8 cellular contexts compared by ENCODE assay signal in genomic region chr14:60248697-60249314, GRCh38. TPM values are rescaled to one million over a fixed set of nuclear protein-coding genes. Genes with fewer than 3 reads are reported as not detected.
DNase-seq lines count a peak whose midpoint lies in the region; ATAC-seq and TF ChIP-seq lines count a peak whose summit lies in the region.

PPM1A (plus strand) TSS chr14:60249221; CDS start chr14:60282704, 33,483 bp downstream.

- H3K4me3 ChIP-seq in cardiac fibroblast (replicated peaks in 1 of 2; ENCODE audit: low read depth in 2 of 2, low read length in 2 of 2), result peak within 1 kb of the TSS; percentile 73 to 76

- ATAC-seq in HG03175 (IDR thresholded peaks at IDR 0.05; ENCODE audit: unreplicated experiment), result peak; percentile 71
- peak; percentile 68 for ATAC-seq in activated B cell treated with CpG ODN at 0.5 μM for 24 hours (ENCODE audit: low read depth)

- CTCF ChIA-PET in activated B cell treated with CpG ODN at 0.5 μM for 24 hours (lab: Charles Lee), result interaction anchor here (0.7 to 1.3 kb wide), 6 partner anchors 18 to 284 kb away, joined by 3 to 4 read pairs (median 4); no protein-coding TSS in a partner anchor

- H3K4me1 Mint-ChIP-seq in activated B cell treated with CpG ODN at 0.5 μM for 24 hours (peaks cover 52% of the 10 kb centered on the region), immature natural killer cell (peaks cover 51 to 55% of the 10 kb centered on the region in 2 donors)

- H3K27me3 Mint-ChIP-seq in activated B cell treated with CpG ODN at 0.5 μM for 24 hours, result peaks cover 2% of the 10 kb centered on the region
- peaks cover 22 to 29% (median 23%) of the 10 kb centered on the region in 3 donors for H3K27me3 Mint-ChIP-seq in immature natural killer cell (ENCODE audit: low read depth in 3 of 3)

- in situ Hi-C loops in GM18951 (cut with MboI; ENCODE audit: low sequenced_read_pairs, unreplicated experiment), result no loop called here

- H3K36me3 Mint-ChIP-seq in activated B cell treated with CpG ODN at 0.5 μM for 24 hours (ENCODE audit: low read depth), result peaks cover 9% of the 10 kb centered on the region
- peaks cover 0 to 3% (median 0%) of the 10 kb centered on the region in 3 donors for H3K36me3 Mint-ChIP-seq in immature natural killer cell

- H3K4me3 Mint-ChIP-seq in activated B cell treated with CpG ODN at 0.5 μM for 24 hours (peak within 1 kb of the TSS; percentile 99), immature natural killer cell (peak within 1 kb of the TSS; percentile 87 to 99 (median 96))

- intact Hi-C loops in activated B cell treated with CpG ODN at 0.5 μM for 24 hours (cut with micrococcal nuclease), result loop anchor here (1.0 to 2.0 kb wide), 17 partner anchors 17 to 1950 kb away; partner anchors contain the start of genes ARID4A, DAAM1, DHRS7 and JKAMP

- TF ChIP-seq CTCF in activated B cell treated with CpG ODN at 0.5 μM for 24 hours (IDR thresholded peaks at IDR 0.05) (no peak), cardiac fibroblast (IDR thresholded peaks at IDR 0.05; ENCODE audit: low read depth, low read length) (no peak)

- peak; percentile 89 for TF ChIP-seq POLR2A in GM18951 (IDR thresholded peaks at IDR 0.05; ENCODE audit: extremely low read depth, insufficient read depth, insufficient read length)

- DNase-seq in AG08395 (ENCODE audit: low spot score) (peak; percentile 98), NCI-H345 (lab: John Stamatoyannopoulos, UW) (peak; percentile 97), activated B cell treated with CpG ODN at 0.5 μM for 24 hours (peak; percentile 89), cardiac fibroblast (ENCODE audit: low read depth in 2 of 2) (peak; percentile 96 to 97), immature natural killer cell (peak; percentile 90 to 95 (median 94)), smooth muscle cell of the brain vasculature (ENCODE audit: low read depth, low spot score) (peak; percentile 79)

- peak within 1 kb of the TSS; percentile 100 for H3K27ac Mint-ChIP-seq in activated B cell treated with CpG ODN at 0.5 μM for 24 hours
- H3K27ac Mint-ChIP-seq in immature natural killer cell, result peak within 1 kb of the TSS; percentile 97 to 100 (median 100)

- H3K9me3 Mint-ChIP-seq in activated B cell treated with CpG ODN at 0.5 μM for 24 hours, result no peaks in the 10 kb centered on the region
- H3K9me3 Mint-ChIP-seq in immature natural killer cell, result no peaks in the 10 kb centered on the region

- POLR2A ChIA-PET in activated B cell treated with CpG ODN at 0.5 μM for 24 hours (lab: Charles Lee), result interaction anchor here (0.5 to 3.1 kb wide), 47 partner anchors 8 to 1951 kb away, joined by 3 to 57 read pairs (median 6); partner anchors contain the start of genes ARID4A, DAAM1, DHRS7 and JKAMP

RNA-seq across cellular contexts. Expression of gene PPM1A, which starts in this region (rescaled TPM):
- 40.1 and 47.5 TPM in 2 replicates for total RNA-seq in activated B cell treated with CpG ODN at 0.5 μM for 24 hours
- 10 to 100 TPM; 31.9 to 46.8 (median 45.5) TPM for polyA plus RNA-seq in immature natural killer cell

Comparison
In these comparisons a context has a peak if more than half of its experiments do, and no peak if none do; other contexts are left out.
1. Peak in every context shown above with its lines: DNase-seq, ATAC-seq and H3K4me3 ChIP-seq.